ENCODE assay signal across 1 cellular context in the genomic region with DNA sequence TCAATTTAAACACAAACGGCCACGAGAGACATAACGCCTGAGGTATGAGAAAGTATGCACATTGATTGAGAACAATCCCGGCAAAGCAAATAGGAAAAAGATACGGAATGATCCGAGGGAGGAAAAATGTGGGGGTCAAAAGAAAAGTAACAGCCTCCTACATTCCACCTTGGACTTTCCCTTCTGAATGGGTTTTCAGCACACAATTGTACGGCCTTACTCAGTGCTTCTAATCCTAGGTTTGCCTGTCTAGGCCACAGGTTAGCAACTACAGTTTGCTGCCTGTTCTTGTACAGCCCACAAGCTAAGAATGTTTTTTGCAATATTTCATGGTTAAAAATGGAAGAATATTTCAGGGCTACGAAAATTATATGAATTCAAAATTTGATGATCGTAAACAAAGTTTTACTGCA.
TF ChIP-seq lines count a peak whose summit lies in the region.

No MANE protein-coding gene starts in this region.

TF ChIP-seq in HCT116, 20 proteins besides CTCF, POLR2A, EP300 and RAD21 (continued from another document):
- TF ChIP-seq, protein P1, sequence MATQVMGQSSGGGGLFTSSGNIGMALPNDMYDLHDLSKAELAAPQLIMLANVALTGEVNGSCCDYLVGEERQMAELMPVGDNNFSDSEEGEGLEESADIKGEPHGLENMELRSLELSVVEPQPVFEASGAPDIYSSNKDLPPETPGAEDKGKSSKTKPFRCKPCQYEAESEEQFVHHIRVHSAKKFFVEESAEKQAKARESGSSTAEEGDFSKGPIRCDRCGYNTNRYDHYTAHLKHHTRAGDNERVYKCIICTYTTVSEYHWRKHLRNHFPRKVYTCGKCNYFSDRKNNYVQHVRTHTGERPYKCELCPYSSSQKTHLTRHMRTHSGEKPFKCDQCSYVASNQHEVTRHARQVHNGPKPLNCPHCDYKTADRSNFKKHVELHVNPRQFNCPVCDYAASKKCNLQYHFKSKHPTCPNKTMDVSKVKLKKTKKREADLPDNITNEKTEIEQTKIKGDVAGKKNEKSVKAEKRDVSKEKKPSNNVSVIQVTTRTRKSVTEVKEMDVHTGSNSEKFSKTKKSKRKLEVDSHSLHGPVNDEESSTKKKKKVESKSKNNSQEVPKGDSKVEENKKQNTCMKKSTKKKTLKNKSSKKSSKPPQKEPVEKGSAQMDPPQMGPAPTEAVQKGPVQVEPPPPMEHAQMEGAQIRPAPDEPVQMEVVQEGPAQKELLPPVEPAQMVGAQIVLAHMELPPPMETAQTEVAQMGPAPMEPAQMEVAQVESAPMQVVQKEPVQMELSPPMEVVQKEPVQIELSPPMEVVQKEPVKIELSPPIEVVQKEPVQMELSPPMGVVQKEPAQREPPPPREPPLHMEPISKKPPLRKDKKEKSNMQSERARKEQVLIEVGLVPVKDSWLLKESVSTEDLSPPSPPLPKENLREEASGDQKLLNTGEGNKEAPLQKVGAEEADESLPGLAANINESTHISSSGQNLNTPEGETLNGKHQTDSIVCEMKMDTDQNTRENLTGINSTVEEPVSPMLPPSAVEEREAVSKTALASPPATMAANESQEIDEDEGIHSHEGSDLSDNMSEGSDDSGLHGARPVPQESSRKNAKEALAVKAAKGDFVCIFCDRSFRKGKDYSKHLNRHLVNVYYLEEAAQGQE (IDR thresholded peaks at IDR 0.05; ENCODE audit: low read depth) = no peak
- TF ChIP-seq POLR2AphosphoS5 (IDR thresholded peaks at IDR 0.05; ENCODE audit: low read depth, low read length) (no peak), TCF7L2 (IDR thresholded peaks at IDR 0.05; ENCODE audit: borderline replicate concordance, extremely low read depth, insufficient read depth, insufficient read length) (no peak)
